ENCODE assay signal across 2 cellular contexts in genomic region chr12:47023944-47024343, GRCh38.
A peak's percentile ranks its signal among the peaks of the same experiment; 100 is the strongest.
TF ChIP-seq lines count a peak whose summit lies in the region.

No MANE protein-coding gene starts in this region.

TF ChIP-seq in liver, 16 proteins besides CTCF, POLR2A, EP300 and RAD21:
- TF ChIP-seq HNF4G (IDR thresholded peaks at IDR 0.05) (no peak), NR2F2 (IDR thresholded peaks at IDR 0.05) (no peak), REST (IDR thresholded peaks at IDR 0.05) (no peak), RXRA (IDR thresholded peaks at IDR 0.05) (peak in 1 of 2 donors; percentile 45), ZBTB33 (IDR thresholded peaks at IDR 0.05) (no peak), FOXA2 (IDR thresholded peaks at IDR 0.05) (no peak), YY1 (IDR thresholded peaks at IDR 0.05) (no peak), EGR1 (IDR thresholded peaks at IDR 0.05; ENCODE audit: low read depth in 2 of 2) (no peak), TAF1 (conservative IDR thresholded peaks at IDR 0.05) (no peak), GABPA (IDR thresholded peaks at IDR 0.05 in 1 of 2, conservative IDR thresholded peaks at IDR 0.05 in 1 of 2) (no peak), SP1 (IDR thresholded peaks at IDR 0.05) (peak; percentile 31), MAX (IDR thresholded peaks at IDR 0.05) (no peak), HNF4A (conservative IDR thresholded peaks at IDR 0.05) (peak; percentile 5 to 35), FOXA1 (IDR thresholded peaks at IDR 0.05) (no peak), JUND (IDR thresholded peaks at IDR 0.05) (no peak), ATF3 (IDR thresholded peaks at IDR 0.05) (peak; percentile 90)

TF ChIP-seq in HepG2, 621 proteins besides CTCF, POLR2A, EP300 and RAD21:
- peak in 1 of 2 experiments; percentile 48; a peak in 1 of 4 replicates for TF ChIP-seq ATF4 (CRISPR knock-in tag; IDR thresholded peaks at IDR 0.05)
- no peak for TF ChIP-seq NFIC (IDR thresholded peaks at IDR 0.05; ENCODE audit: low read length)
